ENCODE assay signal across 18 cellular contexts in the genomic region with DNA sequence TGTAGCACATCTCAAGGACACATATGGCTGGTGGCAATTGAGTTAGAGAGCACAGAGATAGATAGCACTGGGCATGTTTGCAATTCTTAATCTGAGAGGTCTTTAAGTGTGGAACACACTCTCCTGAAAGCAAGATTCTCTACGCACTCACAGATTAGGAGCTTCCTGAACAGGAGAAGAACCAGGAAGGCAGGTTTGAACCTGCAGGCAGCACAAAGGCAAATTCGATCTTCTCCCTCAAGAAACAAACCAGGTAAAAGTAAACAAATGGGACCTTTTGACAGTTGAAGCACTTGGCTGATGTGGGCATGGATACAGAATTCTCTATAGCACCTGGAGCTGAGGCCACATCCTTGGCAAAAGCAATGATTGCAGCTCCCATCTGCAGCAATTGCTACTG. TPM values are rescaled to one million over a fixed set of nuclear protein-coding genes. Genes with fewer than 3 reads are reported as not detected.
"Had no signal": no experiment of that assay in that cellular context is flagged by ENCODE, and none has a peak within 500 bp of the region (broad histone marks: within the 10 kb centered on the region; RNA-seq: fewer than 3 reads in every experiment).

No MANE protein-coding gene starts in this region.

- H3K27me3 ChIP-seq: brain microvascular endothelial cell, gastrocnemius medialis, neutrophil, sigmoid colon, spleen, upper lobe of left lung had no signal

- ATAC-seq: gastrocnemius medialis; mucosa of descending colon; naive thymus-derived CD8-positive, alpha-beta T cell; stimulated activated naive CD8-positive, alpha-beta T cell treated with anti-CD3 and anti-CD28 coated beads, Interleukin-15, amount 100 ng/mL, for 72 hours had no signal

- H3K27me3 Mint-ChIP-seq: activated naive CD8-positive, alpha-beta T cell treated with anti-CD3 and anti-CD28 coated beads, Interleukin-2, amount 10 ng/mL, durations not matched to agents 7 days and 5 days; memory B cell; naive thymus-derived CD8-positive, alpha-beta T cell; stimulated activated naive CD8-positive, alpha-beta T cell treated with anti-CD3 and anti-CD28 coated beads, Interleukin-15, amount 100 ng/mL, for 72 hours had no signal

- H3K9me3 Mint-ChIP-seq: activated naive CD8-positive, alpha-beta T cell treated with anti-CD3 and anti-CD28 coated beads, Interleukin-2, amount 10 ng/mL, durations not matched to agents 7 days and 5 days; memory B cell; naive thymus-derived CD8-positive, alpha-beta T cell; stimulated activated naive CD8-positive, alpha-beta T cell treated with anti-CD3 and anti-CD28 coated beads, Interleukin-15, amount 100 ng/mL, for 72 hours had no signal

- H3K9ac ChIP-seq: parathyroid adenoma had no signal

- H3K27ac ChIP-seq: brain microvascular endothelial cell, gastrocnemius medialis, left ventricle myocardium inferior, neutrophil, parathyroid adenoma, sigmoid colon, spleen, upper lobe of left lung had no signal

- H3K9me3 ChIP-seq: gastrocnemius medialis, left ventricle myocardium inferior, mucosa of descending colon, neutrophil, sigmoid colon, upper lobe of left lung had no signal

- H3K4me3 ChIP-seq: gastrocnemius medialis, left ventricle myocardium inferior, mucosa of descending colon, sigmoid colon, spleen, upper lobe of left lung had no signal

- H3K4me3 Mint-ChIP-seq: activated naive CD8-positive, alpha-beta T cell treated with anti-CD3 and anti-CD28 coated beads, Interleukin-2, amount 10 ng/mL, durations not matched to agents 7 days and 5 days; memory B cell; naive thymus-derived CD8-positive, alpha-beta T cell; stimulated activated naive CD8-positive, alpha-beta T cell treated with anti-CD3 and anti-CD28 coated beads, Interleukin-15, amount 100 ng/mL, for 72 hours had no signal

- H3K4me1 Mint-ChIP-seq: activated naive CD8-positive, alpha-beta T cell treated with anti-CD3 and anti-CD28 coated beads, Interleukin-2, amount 10 ng/mL, durations not matched to agents 7 days and 5 days; stimulated activated naive CD8-positive, alpha-beta T cell treated with anti-CD3 and anti-CD28 coated beads, Interleukin-15, amount 100 ng/mL, for 72 hours had no signal

- H3K36me3 ChIP-seq: brain microvascular endothelial cell, gastrocnemius medialis, neutrophil had no signal

- H2AFZ ChIP-seq: parathyroid adenoma had no signal

- DNase-seq: activated CD4-positive, CD25-positive, alpha-beta regulatory T cell; activated naive CD4-positive, alpha-beta T cell; activated naive CD8-positive, alpha-beta T cell treated with anti-CD3 and anti-CD28 coated beads, Interleukin-2, amount 10 ng/mL, durations not matched to agents 7 days and 5 days; activated T-cell treated with anti-CD3 and anti-CD28 coated beads for 4 hours; brain microvascular endothelial cell; cortex of kidney; effector CD8-positive, alpha-beta T cell; gastrocnemius medialis; left ventricle myocardium inferior; mucosa of descending colon; naive thymus-derived CD8-positive, alpha-beta T cell; sigmoid colon; spleen; stimulated activated naive CD8-positive, alpha-beta T cell treated with anti-CD3 and anti-CD28 coated beads, Interleukin-15, amount 100 ng/mL, for 72 hours; upper lobe of left lung had no signal

- H3K36me3 Mint-ChIP-seq: activated naive CD8-positive, alpha-beta T cell treated with anti-CD3 and anti-CD28 coated beads, Interleukin-2, amount 10 ng/mL, durations not matched to agents 7 days and 5 days; naive thymus-derived CD8-positive, alpha-beta T cell had no signal

- H3K79me2 ChIP-seq: parathyroid adenoma had no signal

- H3K4me1 ChIP-seq: gastrocnemius medialis, left ventricle myocardium inferior, parathyroid adenoma, sigmoid colon, upper lobe of left lung had no signal

- H3K27ac Mint-ChIP-seq: activated naive CD8-positive, alpha-beta T cell treated with anti-CD3 and anti-CD28 coated beads, Interleukin-2, amount 10 ng/mL, durations not matched to agents 7 days and 5 days; memory B cell; naive thymus-derived CD8-positive, alpha-beta T cell; stimulated activated naive CD8-positive, alpha-beta T cell treated with anti-CD3 and anti-CD28 coated beads, Interleukin-15, amount 100 ng/mL, for 72 hours had no signal

RNA-seq across cellular contexts. Expression of a gene that starts 24.3 kb away (rescaled TPM):
- polyA plus RNA-seq: naive thymus-derived CD8-positive, alpha-beta T cell had no signal
